Comparison of ENCODE assay signal across 1 cellular context in the genomic region with DNA sequence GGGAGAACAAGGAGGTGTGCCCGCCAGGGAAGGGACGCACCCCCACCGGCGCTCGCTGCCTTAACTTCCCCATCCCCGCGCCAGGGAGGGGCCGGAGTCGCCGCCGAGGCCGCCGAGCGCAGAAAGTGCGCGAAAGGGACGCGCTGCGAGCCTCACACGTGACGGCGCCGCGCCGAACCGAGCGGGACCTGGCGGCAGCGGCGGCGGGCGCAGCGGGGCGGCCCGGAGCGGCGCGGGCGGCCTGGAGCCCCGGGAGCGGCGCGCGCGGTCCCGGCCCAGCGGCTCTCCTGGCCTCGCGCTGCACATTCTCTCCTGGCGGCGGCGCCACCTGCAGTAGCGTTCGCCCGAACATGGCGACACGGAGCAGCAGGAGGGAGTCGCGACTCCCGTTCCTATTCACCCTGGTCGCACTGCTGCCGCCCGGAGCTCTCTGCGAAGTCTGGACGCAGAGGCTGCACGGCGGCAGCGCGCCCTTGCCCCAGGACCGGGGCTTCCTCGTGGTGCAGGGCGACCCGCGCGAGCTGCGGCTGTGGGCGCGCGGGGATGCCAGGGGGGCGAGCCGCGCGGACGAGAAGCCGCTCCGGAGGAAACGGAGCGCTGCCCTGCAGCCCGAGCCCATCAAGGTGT.
TF ChIP-seq lines count a peak whose summit lies in the region.

SORL1 (plus strand) TSS at position 333 of the 627 bp plus-strand sequence; CDS start at position 351, 18 bp downstream.

TF ChIP-seq in HepG2, 621 proteins besides CTCF, POLR2A, EP300 and RAD21 (continued from another document):
- TF ChIP-seq TBL1XR1 (IDR thresholded peaks at IDR 0.05; ENCODE audit: borderline replicate concordance, low read length, partially characterized antibody) (no peak), MED1 (CRISPR knock-in tag; IDR thresholded peaks at IDR 0.05) (peak; percentile 61)
